11 cellular contexts compared by ENCODE assay signal in genomic region chr1:65230741-65231439, GRCh38.
DNase-seq lines count a peak whose midpoint lies in the region; ATAC-seq and TF ChIP-seq lines count a peak whose summit lies in the region.
"Had no signal": no experiment of that assay in that cellular context is flagged by ENCODE, and none has a peak within 500 bp of the region (broad histone marks: within the 10 kb centered on the region; RNA-seq: fewer than 3 reads in every experiment).

No MANE protein-coding gene starts in this region.

- H3K4me1 ChIP-seq in foreskin keratinocyte (peaks cover 4% of the 10 kb centered on the region), uterus (no peaks in the 10 kb centered on the region)

- TF ChIP-seq POLR2A in uterus (IDR thresholded peaks at IDR 0.05) = no peak

- ATAC-seq in GM21723 (IDR thresholded peaks at IDR 0.05; ENCODE audit: unreplicated experiment) (peak; percentile 75), HG03575 (IDR thresholded peaks at IDR 0.05; ENCODE audit: extremely low read depth, insufficient number of reproducible peaks, low FRiP score, unreplicated experiment) (peak; percentile 56), foreskin keratinocyte (peak; percentile 41)

- H3K4me3 ChIP-seq in uterus = no peak overlapping the region

- intact Hi-C loops in uterus (cut with DNase I; ENCODE audit: low total_unique reads) = no loop called here

- no peaks in the 10 kb centered on the region for H3K36me3 ChIP-seq in uterus
- H3K36me3 ChIP-seq: brain microvascular endothelial cell had no signal

- H3K27me3 ChIP-seq in foreskin keratinocyte (no peaks in the 10 kb centered on the region), uterus (no peaks in the 10 kb centered on the region)
- H3K27me3 ChIP-seq: brain microvascular endothelial cell had no signal

- no peaks in the 10 kb centered on the region for H3K9me3 ChIP-seq in uterus

- peak; percentile 8 for DNase-seq in DMS 273 (lab: John Stamatoyannopoulos, UW; ENCODE audit: unreplicated experiment)
- DNase-seq in DMS 273 treated with DMSO at 0.1 percent for 48 hours (lab: John Stamatoyannopoulos, UW) = no peak
- DNase-seq in foreskin keratinocyte = no peak
- DNase-seq in uterus = no peak
- no peak for DNase-seq in hepatic stellate cell (ENCODE audit: low spot score)
- no peak for DNase-seq in activated CD4-positive, alpha-beta T cell treated with anti-CD3 and anti-CD28 coated beads for 4 hours
- DNase-seq: brain microvascular endothelial cell; stimulated activated CD4-positive, alpha-beta T cell treated with anti-CD3 and anti-CD28 coated beads, Interleukin-2, amount 100 ng/mL, for 24 hours had no signal

- TF ChIP-seq CTCF in foreskin keratinocyte (conservative IDR thresholded peaks at IDR 0.05) (peak; percentile 18), uterus (IDR thresholded peaks at IDR 0.05) (no peak)

- H3K27ac ChIP-seq in foreskin keratinocyte (no peak overlapping the region), uterus (no peak overlapping the region)
- H3K27ac ChIP-seq: 22Rv1, brain microvascular endothelial cell had no signal
